ENCODE assay signal across 13 cellular contexts in genomic region chr17:78899361-78900260, GRCh38. TPM values are rescaled to one million over a fixed set of nuclear protein-coding genes. Genes with fewer than 3 reads are reported as not detected.
A peak's percentile ranks its signal among the peaks of the same experiment; 100 is the strongest.
DNase-seq lines count a peak whose midpoint lies in the region; ATAC-seq and TF ChIP-seq lines count a peak whose summit lies in the region.
"Had no signal": no experiment of that assay in that cellular context is flagged by ENCODE, and none has a peak within 500 bp of the region (broad histone marks: within the 10 kb centered on the region; RNA-seq: fewer than 3 reads in every experiment).

No MANE protein-coding gene starts in this region.

- 47% methylated on average over 18 of the region's 18 CpGs for WGBS in right cardiac atrium

- peaks cover 16% of the 10 kb centered on the region for H3K36me3 Mint-ChIP-seq in osteocyte (ENCODE audit: unreplicated experiment)
- H3K36me3 Mint-ChIP-seq in progenitor cell of endocrine pancreas (ENCODE audit: insufficient read depth): no peaks in the 10 kb centered on the region
- H3K36me3 Mint-ChIP-seq in T-helper 17 cell (ENCODE audit: low read depth): no peaks in the 10 kb centered on the region
- H3K36me3 Mint-ChIP-seq: activated naive CD8-positive, alpha-beta T cell treated with anti-CD3 and anti-CD28 coated beads, Interleukin-2, amount 10 ng/mL, durations not matched to agents 7 days and 5 days had no signal

- ATAC-seq in right cardiac atrium (peak; percentile 46 to 73), HG03469 (IDR thresholded peaks at IDR 0.05; ENCODE audit: unreplicated experiment) (no peak), T-helper 17 cell (no peak)
- ATAC-seq: GM12878; naive thymus-derived CD8-positive, alpha-beta T cell had no signal

- H3K4me3 Mint-ChIP-seq in osteocyte (ENCODE audit: unreplicated experiment) (peak overlapping the region; percentile 15), progenitor cell of endocrine pancreas (ENCODE audit: low read depth) (no peak overlapping the region), T-helper 17 cell (no peak overlapping the region)
- H3K4me3 Mint-ChIP-seq: activated naive CD8-positive, alpha-beta T cell treated with anti-CD3 and anti-CD28 coated beads, Interleukin-2, amount 10 ng/mL, durations not matched to agents 7 days and 5 days; naive thymus-derived CD8-positive, alpha-beta T cell had no signal

- H3K27me3 Mint-ChIP-seq in osteocyte (ENCODE audit: unreplicated experiment) (no peaks in the 10 kb centered on the region), progenitor cell of endocrine pancreas (no peaks in the 10 kb centered on the region), T-helper 17 cell (peaks cover 14% of the 10 kb centered on the region)
- H3K27me3 Mint-ChIP-seq: naive thymus-derived CD8-positive, alpha-beta T cell had no signal

- H3K9me3 ChIP-seq in right cardiac atrium (ENCODE audit: control insufficient read depth, low read length) (no peaks in the 10 kb centered on the region), T-helper 17 cell (ENCODE audit: control insufficient read depth, low read length, poor library complexity, severe bottlenecking) (no peaks in the 10 kb centered on the region)

- H3K27ac Mint-ChIP-seq in osteocyte (ENCODE audit: unreplicated experiment): peak overlapping the region; percentile 73
- H3K27ac Mint-ChIP-seq in progenitor cell of endocrine pancreas: no peak overlapping the region
- no peak overlapping the region for H3K27ac Mint-ChIP-seq in T-helper 17 cell
- H3K27ac Mint-ChIP-seq: activated naive CD8-positive, alpha-beta T cell treated with anti-CD3 and anti-CD28 coated beads, Interleukin-2, amount 10 ng/mL, durations not matched to agents 7 days and 5 days had no signal

- no peaks in the 10 kb centered on the region for H3K9me3 Mint-ChIP-seq in osteocyte (ENCODE audit: unreplicated experiment)
- no peaks in the 10 kb centered on the region for H3K9me3 Mint-ChIP-seq in progenitor cell of endocrine pancreas (ENCODE audit: low read depth)
- H3K9me3 Mint-ChIP-seq: activated naive CD8-positive, alpha-beta T cell treated with anti-CD3 and anti-CD28 coated beads, Interleukin-2, amount 10 ng/mL, durations not matched to agents 7 days and 5 days; naive thymus-derived CD8-positive, alpha-beta T cell had no signal

- H3K4me3 ChIP-seq in right cardiac atrium (ENCODE audit: low read length): no peak overlapping the region
- H3K4me3 ChIP-seq: GM12878 had no signal

- no peak for TF ChIP-seq CTCF in osteocyte (IDR thresholded peaks at IDR 0.05)
- no peak for TF ChIP-seq CTCF in progenitor cell of endocrine pancreas (IDR thresholded peaks at IDR 0.05; ENCODE audit: unreplicated experiment)

- H3K4me1 Mint-ChIP-seq in osteocyte (ENCODE audit: unreplicated experiment) (peaks cover 63% of the 10 kb centered on the region), progenitor cell of endocrine pancreas (ENCODE audit: low read depth) (peaks cover 19% of the 10 kb centered on the region), T-helper 17 cell (peaks cover 7% of the 10 kb centered on the region)

- peak overlapping the region; percentile 75 for H3K27ac ChIP-seq in right cardiac atrium (ENCODE audit: low read length)
- H3K27ac ChIP-seq: C4-2B had no signal

- DNase-seq in COLO829 (ENCODE audit: low spot score): peak; percentile 93
- peak; percentile 66 for DNase-seq in astrocyte of the hippocampus (ENCODE audit: low read depth, low spot score)
- peak; percentile 51 to 89 (median 79) for DNase-seq in right cardiac atrium
- no peak for DNase-seq in osteocyte (ENCODE audit: extremely low spot score, unreplicated experiment)
- DNase-seq in progenitor cell of endocrine pancreas (ENCODE audit: low spot score, unreplicated experiment): no peak
- no peak for DNase-seq in dedifferentiated amniotic fluid mesenchymal stem cell (ENCODE audit: extremely low spot score)
- no peak for DNase-seq in T-helper 17 cell
- DNase-seq: activated naive CD8-positive, alpha-beta T cell treated with anti-CD3 and anti-CD28 coated beads, Interleukin-2, amount 10 ng/mL, durations not matched to agents 7 days and 5 days; naive thymus-derived CD8-positive, alpha-beta T cell; NCI-H1048 had no signal

- no peaks in the 10 kb centered on the region for H3K27me3 ChIP-seq in right cardiac atrium (ENCODE audit: control insufficient read depth, insufficient read depth)

- intact Hi-C loops in right cardiac atrium (cut with DNase I): no loop called here

- H3K4me1 ChIP-seq in right cardiac atrium (ENCODE audit: control insufficient read depth, insufficient read depth, low read length): peaks cover 35% of the 10 kb centered on the region

RNA-seq across cellular contexts. Expression of gene CEP295NL, which starts 3.4 kb away (rescaled TPM):
- total RNA-seq in right cardiac atrium (1 to 10 TPM in 2 of 4 donors, under 1 TPM in 2; 0.76 to 1.3 (median 1.0) TPM), osteocyte (7.3 and 9.2 TPM in 2 replicates), progenitor cell of endocrine pancreas (2.3 and 2.6 TPM in 2 replicates), T-helper 17 cell (1 to 10 TPM; 2.0 to 2.9 TPM)
- 0.57 TPM for polyA plus RNA-seq in right cardiac atrium
- total RNA-seq: GM12878 had no signal
- polyA plus RNA-seq: GM12878; naive thymus-derived CD8-positive, alpha-beta T cell had no signal

RNA-seq across cellular contexts. Expression of gene TIMP2, which starts 25.6 kb away (rescaled TPM):
- total RNA-seq in right cardiac atrium: 100 to 1,000 TPM; 153 to 183 (median 168) TPM
- polyA plus RNA-seq in right cardiac atrium: 86.9 TPM
- 1,096 and 1,211 TPM in 2 replicates for total RNA-seq in osteocyte
- 50.9 and 51.4 TPM in 2 replicates for total RNA-seq in progenitor cell of endocrine pancreas
- 1 to 10 TPM; 4.1 to 6.7 TPM for total RNA-seq in T-helper 17 cell

RNA-seq across cellular contexts. Expression of gene USP36, which starts 59.0 kb away (rescaled TPM):
- total RNA-seq in right cardiac atrium (10 to 100 TPM; 25.1 to 42.9 (median 29.0) TPM), osteocyte (56.2 and 66.7 TPM in 2 replicates), progenitor cell of endocrine pancreas (54.1 and 54.9 TPM in 2 replicates), T-helper 17 cell (100 to 1,000 TPM; 418 to 474 TPM)
- 16.2 TPM for polyA plus RNA-seq in right cardiac atrium

Comparison
In these comparisons a context has a peak if more than half of its experiments do, and no peak if none do; other contexts are left out.
1. DNase-seq: peak in COLO829 (single experiment), astrocyte of the hippocampus (single experiment) and right cardiac atrium (3 of 3); none in osteocyte (single experiment), progenitor cell of endocrine pancreas (single experiment), dedifferentiated amniotic fluid mesenchymal stem cell (single experiment) and T-helper 17 cell (0 of 3).
2. ATAC-seq: peak in right cardiac atrium (2 of 2); none in HG03469 (single experiment) and T-helper 17 cell (single experiment).